1 cellular context compared by ENCODE assay signal in genomic region chr6:34272022-34272926, GRCh38.
TF ChIP-seq lines count a peak whose summit lies in the region.

No MANE protein-coding gene starts in this region.

TF ChIP-seq in H1, 55 proteins besides CTCF, POLR2A, EP300 and RAD21:
- TF ChIP-seq KDM5A (IDR thresholded peaks at IDR 0.05; ENCODE audit: low read length) (no peak), HDAC2 (IDR thresholded peaks at IDR 0.05; ENCODE audit: borderline replicate concordance in 1 of 2, low read depth in 2 of 2, low read length in 2 of 2) (no peak), PHF8 (conservative IDR thresholded peaks at IDR 0.05; ENCODE audit: low read depth, low read length) (no peak)
